ENCODE assay signal across 8 cellular contexts in genomic region chr14:59189822-59190368, GRCh38. TPM values are rescaled to one million over a fixed set of nuclear protein-coding genes. Genes with fewer than 3 reads are reported as not detected.
DNase-seq lines count a peak whose midpoint lies in the region; ATAC-seq and TF ChIP-seq lines count a peak whose summit lies in the region.

No MANE protein-coding gene starts in this region.

- TF ChIP-seq CTCF in esophagus muscularis mucosa (IDR thresholded peaks at IDR 0.05): no peak

- no peaks in the 10 kb centered on the region for H3K36me3 Mint-ChIP-seq in activated T-cell treated with anti-CD3 and anti-CD28 coated beads, Interleukin-2, amount 50 U/mL, for 4 hours (ENCODE audit: insufficient read depth)

- under 1% methylated on average over 22 of the region's 24 CpGs for WGBS in HUES64
- under 1% methylated on average over 24 of the region's 24 CpGs for WGBS in esophagus muscularis mucosa

- intact Hi-C loops in esophagus muscularis mucosa (cut with DNase I): loop anchor here (5.0 to 10.0 kb wide), 4 partner anchors 67 to 252 kb away; no protein-coding TSS in a partner anchor

- no peak overlapping the region for H3K27ac ChIP-seq in HUES64 (ENCODE audit: low read depth, low read length)
- peak overlapping the region; percentile 94 to 97 (median 96) for H3K27ac ChIP-seq in esophagus muscularis mucosa (replicated peaks in 1 of 4)
- peak overlapping the region; percentile 85 for H3K27ac ChIP-seq in muscle layer of duodenum (ENCODE audit: low read length)

- H3K36me3 ChIP-seq in HUES64 (ENCODE audit: insufficient read depth, low read length): no peaks in the 10 kb centered on the region
- H3K36me3 ChIP-seq in esophagus muscularis mucosa: no peaks in the 10 kb centered on the region
- no peaks in the 10 kb centered on the region for H3K36me3 ChIP-seq in muscle layer of duodenum (ENCODE audit: control insufficient read depth in 1 of 2, insufficient read depth in 2 of 2, low read length in 2 of 2)

- H3K4me1 ChIP-seq in HUES64 (ENCODE audit: insufficient read depth, low read length) (peaks cover 14% of the 10 kb centered on the region), esophagus muscularis mucosa (peaks cover 50 to 55% (median 55%) of the 10 kb centered on the region in 4 donors), muscle layer of duodenum (ENCODE audit: control insufficient read depth in 1 of 2, insufficient read depth in 2 of 2, low read length in 2 of 2) (peaks cover 5 to 26% of the 10 kb centered on the region in 2 donors)

- DNase-seq in D341Med (ENCODE audit: low spot score) (peak; percentile 88), OCI-M1 (lab: John Stamatoyannopoulos, UW) (peak; percentile 82), esophagus muscularis mucosa (ENCODE audit: extremely low spot score) (peak; percentile 97)
- DNase-seq in activated T-cell treated with anti-CD3 and anti-CD28 coated beads, Interleukin-2, amount 50 U/mL, for 4 hours: peak; percentile 48
- DNase-seq in stimulated activated CD8-positive, alpha-beta memory T cell treated with anti-CD3 and anti-CD28 coated beads, Interleukin-7, amount 100 ng/mL, for 1 hour (ENCODE audit: low read depth in 2 of 2): peak; percentile 38 to 40

- H3K4me1 Mint-ChIP-seq in activated T-cell treated with anti-CD3 and anti-CD28 coated beads, Interleukin-2, amount 50 U/mL, for 4 hours (ENCODE audit: low read depth): peaks cover 17% of the 10 kb centered on the region

- no peak for TF ChIP-seq EP300 in esophagus muscularis mucosa (IDR thresholded peaks at IDR 0.05)

- peak; percentile 40 for ATAC-seq in GM21526 (IDR thresholded peaks at IDR 0.05; ENCODE audit: low FRiP score, unreplicated experiment)
- ATAC-seq in activated T-cell treated with anti-CD3 and anti-CD28 coated beads, Interleukin-2, amount 50 U/mL, for 4 hours: no peak

- H3K4me3 ChIP-seq in HUES64 (ENCODE audit: low read length) (peak overlapping the region; percentile 96), esophagus muscularis mucosa (peak overlapping the region; percentile 79 to 92 (median 84)), muscle layer of duodenum (ENCODE audit: low read depth in 1 of 2, low read length in 2 of 2) (peak overlapping the region; percentile 86 to 95)

- peak overlapping the region; percentile 94 for H3K4me3 Mint-ChIP-seq in activated T-cell treated with anti-CD3 and anti-CD28 coated beads, Interleukin-2, amount 50 U/mL, for 4 hours

- TF ChIP-seq POLR2A in esophagus muscularis mucosa (IDR thresholded peaks at IDR 0.05; ENCODE audit: low read depth): no peak

- H3K27me3 ChIP-seq in HUES64 (ENCODE audit: insufficient read depth, low read length) (peaks cover 36% of the 10 kb centered on the region), esophagus muscularis mucosa (no peaks in the 10 kb centered on the region), muscle layer of duodenum (ENCODE audit: low read depth, low read length) (no peaks in the 10 kb centered on the region)

- H3K9me3 ChIP-seq in HUES64 (ENCODE audit: insufficient read depth, low read depth, low read length) (no peaks in the 10 kb centered on the region), esophagus muscularis mucosa (no peaks in the 10 kb centered on the region), muscle layer of duodenum (ENCODE audit: control insufficient read depth in 1 of 2, low read length in 2 of 2) (no peaks in the 10 kb centered on the region)

- no peaks in the 10 kb centered on the region for H3K9me3 Mint-ChIP-seq in activated T-cell treated with anti-CD3 and anti-CD28 coated beads, Interleukin-2, amount 50 U/mL, for 4 hours

- peak overlapping the region; percentile 72; the same call in 1 of the 2 replicates for H3K9ac ChIP-seq in HUES64 (ENCODE audit: low read depth, low read length)

- H3K27me3 Mint-ChIP-seq in activated T-cell treated with anti-CD3 and anti-CD28 coated beads, Interleukin-2, amount 50 U/mL, for 4 hours (ENCODE audit: low read depth): peaks cover 3% of the 10 kb centered on the region

RNA-seq across cellular contexts. Expression of gene DAAM1, which starts 1.4 kb away (rescaled TPM):
- polyA plus RNA-seq in HUES64 (2013, experiment 1 of 2): 21.1 TPM
- polyA plus RNA-seq in HUES64 (2013, experiment 2 of 2): 21.2 TPM
- 1 to 10 TPM; 4.5 to 6.0 (median 5.2) TPM for total RNA-seq in activated T-cell treated with anti-CD3 and anti-CD28 coated beads, Interleukin-2, amount 50 U/mL, for 4 hours
- 100 to 1,000 TPM in 1 of 4 donors, 10 to 100 TPM in 3; 64.3 to 110 (median 72.5) TPM for total RNA-seq in esophagus muscularis mucosa

Comparison
In these comparisons a context has a peak if more than half of its experiments do, and no peak if none do; other contexts are left out.
1. DNase-seq: peak in every context shown above with its lines; median percentile 97 in esophagus muscularis mucosa; 88 in D341Med; 82 in OCI-M1; 48 in activated T-cell treated with anti-CD3 and anti-CD28 coated beads, Interleukin-2, amount 50 U/mL, for 4 hours; 39 in stimulated activated CD8-positive, alpha-beta memory T cell treated with anti-CD3 and anti-CD28 coated beads, Interleukin-7, amount 100 ng/mL, for 1 hour.
2. RNA of gene DAAM1, which starts 1.4 kb away (total RNA-seq): 64.3 to 110 TPM in esophagus muscularis mucosa; 4.5 to 6.0 TPM in activated T-cell treated with anti-CD3 and anti-CD28 coated beads, Interleukin-2, amount 50 U/mL, for 4 hours; every median in the first group is over 4 times any median in the second.
3. Peak in every context shown above with its lines, with median percentiles within 50 percentile points of each other: H3K4me3 ChIP-seq.